Comparison of ENCODE assay signal across 1 cellular context in the genomic region with DNA sequence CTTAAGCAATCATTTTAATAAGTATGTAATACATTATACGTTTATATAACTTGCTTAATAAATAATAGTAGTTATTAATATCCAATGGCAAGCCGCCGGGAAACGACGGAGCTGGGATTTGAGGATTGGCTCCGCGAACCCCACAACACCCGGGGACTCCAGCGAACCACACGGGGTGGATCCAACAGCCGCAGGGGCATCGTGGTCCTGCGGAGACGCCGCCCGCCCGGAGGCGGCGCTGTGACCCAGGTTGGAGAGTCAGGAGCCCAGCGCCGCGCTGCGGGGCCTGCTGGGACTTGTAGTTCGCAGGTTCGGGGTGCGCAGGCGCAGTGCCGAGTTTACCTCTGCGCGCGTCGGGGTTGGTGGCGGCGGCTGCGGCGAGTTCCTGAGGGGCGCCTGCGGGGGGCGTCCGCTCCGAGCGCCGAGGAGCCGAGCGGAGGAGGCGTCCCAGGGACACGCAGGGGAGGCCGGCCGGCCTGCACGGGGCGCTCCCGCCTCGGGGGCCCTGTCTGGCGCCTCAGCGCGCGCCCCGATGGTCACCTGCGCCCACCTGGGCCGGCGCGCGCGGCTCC.
TF ChIP-seq lines count a peak whose summit lies in the region.

A gene (plus strand): TSS at position 329 of the 572 bp plus-strand sequence. CDS start 204 bp downstream, at position 533.

TF ChIP-seq in HEK293, 187 proteins besides CTCF, POLR2A, EP300 and RAD21 (continued from another document):
- no peak for TF ChIP-seq ZNF292 (tag by site-specific recombination; IDR thresholded peaks at IDR 0.05; ENCODE audit: borderline replicate concordance, low read depth)
- TF ChIP-seq REPIN1 (tag by site-specific recombination; IDR thresholded peaks at IDR 0.05; ENCODE audit: low read depth): no peak
- TF ChIP-seq ZFP41 (tag by site-specific recombination; IDR thresholded peaks at IDR 0.05; ENCODE audit: borderline replicate concordance): no peak
- TF ChIP-seq ZNF529 (tag by site-specific recombination; IDR thresholded peaks at IDR 0.05; ENCODE audit: insufficient replicate concordance): no peak
